Comparison of ENCODE assay signal across 8 cellular contexts in genomic region chr5:112174959-112175594, GRCh38.
DNase-seq lines count a peak whose midpoint lies in the region; ATAC-seq and TF ChIP-seq lines count a peak whose summit lies in the region.

No MANE protein-coding gene starts in this region.

- no peak for TF ChIP-seq POLR2A in HCT116 (IDR thresholded peaks at IDR 0.05; ENCODE audit: borderline replicate concordance, extremely low read depth, insufficient read depth, insufficient read length)
- TF ChIP-seq POLR2A in right lobe of liver (IDR thresholded peaks at IDR 0.05): no peak

- H3K9ac ChIP-seq in HCT116 (ENCODE audit: low read length): no peak overlapping the region

- peak overlapping the region; percentile 89 for H2AFZ ChIP-seq in HCT116 (ENCODE audit: low read depth, low read length, poor library complexity, severe bottlenecking)

- peak overlapping the region; percentile 58 for H3K4me2 ChIP-seq in HCT116 (ENCODE audit: low read length)

- peak; percentile 83 for TF ChIP-seq RAD21 in HCT116 (IDR thresholded peaks at IDR 0.05; ENCODE audit: low read depth)

- POLR2A ChIA-PET in HCT116 (lab: Charles Lee): interaction anchor here (3.7 kb wide), 1 partner anchor 14 kb away, joined by 9 read pairs; no protein-coding TSS in a partner anchor

- RAD21 ChIA-PET in HCT116 (lab: Charles Lee; ENCODE audit: low non-redundant PET in 1 of 2, low total read pairs in 2 of 2, uncharacterized antibody in 2 of 2, unreplicated experiment in 2 of 2): interaction anchor here in 1 of 2 experiments (1.1 kb wide), 1 partner anchor 245 kb away, joined by 5 read pairs; no protein-coding TSS in a partner anchor

- H3K79me2 ChIP-seq in HCT116 (ENCODE audit: insufficient read depth, low read length): no peaks in the 10 kb centered on the region

- no peaks in the 10 kb centered on the region for H3K9me2 ChIP-seq in HCT116 (ENCODE audit: insufficient read depth)

- H3K9me3 ChIP-seq in HCT116 (ENCODE audit: control insufficient read depth in 1 of 2, insufficient read depth in 1 of 2, low read depth in 1 of 2, low read length in 2 of 2): no peaks in the 10 kb centered on the region
- H3K9me3 ChIP-seq in right lobe of liver: no peaks in the 10 kb centered on the region
- no peaks in the 10 kb centered on the region for H3K9me3 ChIP-seq in upper lobe of right lung

- H3K27ac ChIP-seq in 22Rv1 (no peak overlapping the region), HCT116 (ENCODE audit: low read depth, low read length) (no peak overlapping the region), right lobe of liver (no peak overlapping the region), upper lobe of right lung (no peak overlapping the region)

- 28% methylated on average over 8 of the region's 8 CpGs for WGBS in right lobe of liver (ENCODE audit: insufficient coverage, low coverage, low lambda C conversion rate, missing lambda C conversion rate)

- H3K4me1 ChIP-seq in HCT116 (ENCODE audit: control insufficient read depth in 1 of 2, insufficient read depth in 2 of 2, low read length in 2 of 2) (peaks cover 2 to 3% of the 10 kb centered on the region in 2 experiments; a peak in 2 of 4 replicates), right lobe of liver (peaks cover 0 to 4% (median 0%) of the 10 kb centered on the region in 4 donors), upper lobe of right lung (no peaks in the 10 kb centered on the region)

- DNase-seq in GM06990 (ENCODE audit: extremely low read depth, insufficient read length) (no peak), HCT116 (ENCODE audit: low read depth, low spot score) (peak; percentile 61), M059J (ENCODE audit: low read depth) (peak; percentile 43), SHP77 treated with DMSO at 0.1 percent for 48 hours (lab: John Stamatoyannopoulos, UW) (peak; percentile 56), choroid plexus epithelial cell (ENCODE audit: low read depth) (peak; percentile 63), right lobe of liver (no peak), upper lobe of right lung (no peak)

- CTCF ChIA-PET in HCT116 (lab: Charles Lee): interaction anchor here (0.8 to 3.5 kb wide), 8 partner anchors 10 to 1431 kb away, joined by 3 to 52 read pairs (median 5); partner anchors contain the start of gene EPB41L4A

- BruUV-seq in HCT116 (replicated peaks; lab: Mats Ljungman, UMichigan): no TSS peak

- ATAC-seq in HCT116 (peak; percentile 89), right lobe of liver (peak; percentile 77 to 92 (median 85)), upper lobe of right lung (peak; percentile 83)

- intact Hi-C loops in HCT116 (cut with micrococcal nuclease): loop anchor here (1.0 to 2.0 kb wide), 4 partner anchors 245 to 1432 kb away; no protein-coding TSS in a partner anchor
- intact Hi-C loops in right lobe of liver (cut with DNase I): no loop called here
- intact Hi-C loops in upper lobe of right lung (cut with DNase I): no loop called here

- no peak overlapping the region for H3K4me3 ChIP-seq in GM06990 (replicated peaks; ENCODE audit: low read depth, low read length)
- peak overlapping the region in 1 of 2 experiments; percentile 22; a peak in 1 of 4 replicates for H3K4me3 ChIP-seq in HCT116 (replicated peaks in 1 of 2; ENCODE audit: low read depth in 1 of 2, low read length in 2 of 2)
- H3K4me3 ChIP-seq in choroid plexus epithelial cell (ENCODE audit: low read depth, low read length): no peak overlapping the region
- no peak overlapping the region for H3K4me3 ChIP-seq in right lobe of liver
- no peak overlapping the region for H3K4me3 ChIP-seq in upper lobe of right lung

- no peaks in the 10 kb centered on the region for H4K20me1 ChIP-seq in HCT116 (ENCODE audit: insufficient read depth)

- no peaks in the 10 kb centered on the region for H3K36me3 ChIP-seq in GM06990 (ENCODE audit: control insufficient read depth, insufficient read depth, low read length)
- H3K36me3 ChIP-seq in HCT116 (ENCODE audit: control insufficient read depth in 1 of 2, insufficient read depth in 2 of 2, low read length in 2 of 2): no peaks in the 10 kb centered on the region
- H3K36me3 ChIP-seq in right lobe of liver: no peaks in the 10 kb centered on the region
- H3K36me3 ChIP-seq in upper lobe of right lung: peaks cover 13% of the 10 kb centered on the region

- TF ChIP-seq CTCF in 22Rv1 (IDR thresholded peaks at IDR 0.05): peak; percentile 86
- TF ChIP-seq CTCF in GM06990 (IDR thresholded peaks at IDR 0.05; ENCODE audit: insufficient read depth, low read length, poor library complexity, severe bottlenecking): peak; percentile 64
- TF ChIP-seq CTCF in HCT116 (IDR thresholded peaks at IDR 0.05 in 2 of 3, conservative IDR thresholded peaks at IDR 0.05 in 1 of 3; ENCODE audit: borderline replicate concordance in 1 of 3, insufficient read depth in 1 of 3, low read depth in 2 of 3, low read length in 2 of 3): peak; percentile 55 to 85 (median 78)
- TF ChIP-seq CTCF in choroid plexus epithelial cell (conservative IDR thresholded peaks at IDR 0.05; ENCODE audit: low read depth, low read length): peak; percentile 76
- TF ChIP-seq CTCF in right lobe of liver (IDR thresholded peaks at IDR 0.05): peak; percentile 60 to 71 (median 69)
- peak; percentile 68 for TF ChIP-seq CTCF in upper lobe of right lung (IDR thresholded peaks at IDR 0.05)

- H3K27me3 ChIP-seq in GM06990 (replicated peaks; ENCODE audit: control insufficient read depth, insufficient read depth, low read length) (no peaks in the 10 kb centered on the region), HCT116 (ENCODE audit: insufficient read depth, low read length) (no peaks in the 10 kb centered on the region), right lobe of liver (no peaks in the 10 kb centered on the region), upper lobe of right lung (no peaks in the 10 kb centered on the region)

TF ChIP-seq in HCT116, 20 proteins besides CTCF, POLR2A, EP300 and RAD21:
- TF ChIP-seq EGR1 (IDR thresholded peaks at IDR 0.05; ENCODE audit: low read depth) (no peak), ELF1 (IDR thresholded peaks at IDR 0.05; ENCODE audit: borderline replicate concordance, low read depth) (peak; percentile 32; the same call in 1 of the 2 replicates), REST (IDR thresholded peaks at IDR 0.05; ENCODE audit: low read depth) (no peak), SP1 (IDR thresholded peaks at IDR 0.05; ENCODE audit: low read depth) (no peak), EZH2phosphoT487 (IDR thresholded peaks at IDR 0.05; ENCODE audit: borderline replicate concordance) (no peak)

Comparison
In these comparisons a context has a peak if more than half of its experiments do, and no peak if none do; other contexts are left out.
1. DNase-seq: peak in HCT116 (single experiment), M059J (single experiment), SHP77 treated with DMSO at 0.1 percent for 48 hours (single experiment) and choroid plexus epithelial cell (single experiment); none in GM06990 (single experiment), right lobe of liver (0 of 3) and upper lobe of right lung (single experiment).
2. Peak in every context shown above with its lines, with median percentiles within 50 percentile points of each other: CTCF ChIP-seq and ATAC-seq.